Comparison of ENCODE assay signal across 31 cellular contexts in genomic region chr12:132556801-132557200, GRCh38. TPM values are rescaled to one million over a fixed set of nuclear protein-coding genes. Genes with fewer than 3 reads are reported as not detected.
"Had no signal": no experiment of that assay in that cellular context is flagged by ENCODE, and none has a peak within 500 bp of the region (broad histone marks: within the 10 kb centered on the region; RNA-seq: fewer than 3 reads in every experiment).

No MANE protein-coding gene starts in this region.

- DNase-seq: caudate nucleus; cerebellar nuclear complex; cortex of kidney; foreskin keratinocyte; heart right ventricle; hippocampal formation; islet precursor cell; kidney glomerular epithelial cell; left colon; left ventricle myocardium inferior; lower lobe of right lung; mucosa of descending colon; naive thymus-derived CD4-positive, alpha-beta T cell; occipital lobe; ovary; posterior cingulate gyrus; psoas muscle; right cardiac atrium; sigmoid colon; stimulated activated CD4-positive, alpha-beta T cell treated with anti-CD3 and anti-CD28 coated beads, Interleukin-4, amount 100 ng/mL, for 4 hours; stimulated activated naive B cell treated with anti-CD40 and anti-IgM and Interleukin-4, amounts not matched to agents 10 μg/mL and 1 μg/mL and 100 μg/mL, for 72 hours; stimulated activated naive CD8-positive, alpha-beta T cell treated with anti-CD3 and anti-CD28 coated beads, Interleukin-15, amount 100 ng/mL, for 72 hours had no signal

- ATAC-seq: foreskin keratinocyte; gastroesophageal sphincter; heart right ventricle; left colon; lower lobe of right lung; mucosa of descending colon; naive thymus-derived CD4-positive, alpha-beta T cell; psoas muscle; right cardiac atrium; stimulated activated naive B cell treated with anti-CD40 and anti-IgM and Interleukin-4, amounts not matched to agents 10 μg/mL and 1 μg/mL and 100 μg/mL, for 72 hours; stimulated activated naive CD8-positive, alpha-beta T cell treated with anti-CD3 and anti-CD28 coated beads, Interleukin-15, amount 100 ng/mL, for 72 hours had no signal

- H3K9me3 ChIP-seq: esophagus muscularis mucosa, gastroesophageal sphincter, heart right ventricle, left ventricle myocardium inferior, lower lobe of right lung, mucosa of descending colon, ovary, psoas muscle, sigmoid colon, suprapubic skin, upper lobe of left lung had no signal

- H3K4me3 ChIP-seq: esophagus muscularis mucosa, gastroesophageal sphincter, heart right ventricle, left ventricle myocardium inferior, lower lobe of right lung, mucosa of descending colon, ovary, psoas muscle, sigmoid colon, suprapubic skin, upper lobe of left lung had no signal

- H3K27ac Mint-ChIP-seq: memory B cell; mesothelial cell of epicardium; naive thymus-derived CD4-positive, alpha-beta T cell; stimulated activated naive B cell treated with anti-CD40 and anti-IgM and Interleukin-4, amounts not matched to agents 10 μg/mL and 1 μg/mL and 100 μg/mL, for 72 hours; stimulated activated naive CD8-positive, alpha-beta T cell treated with anti-CD3 and anti-CD28 coated beads, Interleukin-15, amount 100 ng/mL, for 72 hours had no signal

- H3K4me3 Mint-ChIP-seq: memory B cell; mesothelial cell of epicardium; stimulated activated naive B cell treated with anti-CD40 and anti-IgM and Interleukin-4, amounts not matched to agents 10 μg/mL and 1 μg/mL and 100 μg/mL, for 72 hours; stimulated activated naive CD8-positive, alpha-beta T cell treated with anti-CD3 and anti-CD28 coated beads, Interleukin-15, amount 100 ng/mL, for 72 hours had no signal

- H3K36me3 ChIP-seq: ovary had no signal

- H3K36me3 Mint-ChIP-seq: mesothelial cell of epicardium had no signal

- H3K27me3 Mint-ChIP-seq: memory B cell; stimulated activated naive B cell treated with anti-CD40 and anti-IgM and Interleukin-4, amounts not matched to agents 10 μg/mL and 1 μg/mL and 100 μg/mL, for 72 hours had no signal

- H3K27ac ChIP-seq: esophagus muscularis mucosa, foreskin keratinocyte, gastroesophageal sphincter, heart right ventricle, left ventricle myocardium inferior, lower lobe of right lung, ovary, psoas muscle, sigmoid colon, suprapubic skin, upper lobe of left lung had no signal

- H3K27me3 ChIP-seq: esophagus muscularis mucosa, foreskin keratinocyte, gastroesophageal sphincter, ovary, sigmoid colon, suprapubic skin, upper lobe of left lung had no signal

- H3K4me1 ChIP-seq: foreskin keratinocyte had no signal

- H3K9me3 Mint-ChIP-seq: memory B cell; mesothelial cell of epicardium; naive thymus-derived CD4-positive, alpha-beta T cell; nephron; stimulated activated naive B cell treated with anti-CD40 and anti-IgM and Interleukin-4, amounts not matched to agents 10 μg/mL and 1 μg/mL and 100 μg/mL, for 72 hours; stimulated activated naive CD8-positive, alpha-beta T cell treated with anti-CD3 and anti-CD28 coated beads, Interleukin-15, amount 100 ng/mL, for 72 hours had no signal

RNA-seq across cellular contexts. Expression of gene LRCOL1, which starts 53.6 kb away (rescaled TPM):
- total RNA-seq: epithelial cell of proximal tubule; esophagus muscularis mucosa; foreskin keratinocyte; gastroesophageal sphincter; left colon; left ventricle myocardium inferior; mesothelial cell of epicardium; mucosa of descending colon; naive thymus-derived CD4-positive, alpha-beta T cell; occipital lobe; right cardiac atrium; suprapubic skin had no signal
- polyA plus RNA-seq: fibroblast of lung; foreskin keratinocyte; naive thymus-derived CD4-positive, alpha-beta T cell; right cardiac atrium had no signal
